In the genomic region with DNA sequence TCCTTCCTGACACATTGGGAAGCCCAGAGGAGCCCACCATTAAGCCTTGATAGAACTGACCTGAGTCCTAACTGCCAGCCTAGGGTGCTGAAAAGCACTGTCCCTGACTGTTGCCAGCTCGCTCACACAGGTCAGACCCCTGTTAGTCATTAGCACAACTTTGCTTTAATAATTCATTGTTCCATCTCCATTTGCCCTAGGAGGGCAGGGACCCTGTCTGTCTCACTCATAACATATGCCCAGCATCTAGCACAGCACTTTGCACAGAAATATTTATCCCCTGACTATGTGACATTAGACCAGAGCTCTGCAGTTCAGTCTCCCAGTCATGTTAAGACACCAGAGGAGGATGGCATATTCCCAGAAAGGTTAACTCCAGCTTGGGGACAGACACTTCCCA, we compare ENCODE assay signal across 20 cellular contexts.
DNase-seq lines count a peak whose midpoint lies in the region; ATAC-seq and TF ChIP-seq lines count a peak whose summit lies in the region.
"Had no signal": no experiment of that assay in that cellular context is flagged by ENCODE, and none has a peak within 500 bp of the region (broad histone marks: within the 10 kb centered on the region; RNA-seq: fewer than 3 reads in every experiment).

No MANE protein-coding gene starts in this region.

- no peaks in the 10 kb centered on the region for H3K79me1 ChIP-seq in mesenchymal stem cell (replicated peaks; ENCODE audit: low read length, poor library complexity, severe bottlenecking)

- H3K36me3 Mint-ChIP-seq in MCF 10A (ENCODE audit: insufficient read depth, unreplicated experiment) (peaks cover 75% of the 10 kb centered on the region), type B pancreatic cell (peaks cover 23% of the 10 kb centered on the region)
- H3K36me3 Mint-ChIP-seq: IgD-negative memory B cell had no signal

- CTCF ChIA-PET in MCF 10A (lab: Yijun Ruan, JAX) (interaction anchor here (0.6 kb wide), 1 partner anchor 23 kb away, joined by 3 read pairs; no protein-coding TSS in a partner anchor), mammary epithelial cell (lab: Charles Lee; ENCODE audit: low non-redundant PET) (no interaction called here)

- H3K27ac ChIP-seq in mammary epithelial cell (ENCODE audit: insufficient read depth, low read depth, low read length) (no peak overlapping the region), adrenal gland (peak overlapping the region in 3 of 5 donors; percentile 55 to 63 (median 56)), mesenchymal stem cell (ENCODE audit: low read length, poor library complexity, severe bottlenecking) (peak overlapping the region; percentile 4)
- H3K27ac ChIP-seq: foreskin keratinocyte had no signal

- H3K9me3 Mint-ChIP-seq in MCF 10A (ENCODE audit: unreplicated experiment) (no peaks in the 10 kb centered on the region), type B pancreatic cell (no peaks in the 10 kb centered on the region)
- H3K9me3 Mint-ChIP-seq: activated T-cell treated with anti-CD3 and anti-CD28 coated beads, Interleukin-2, amount 50 U/mL, for 24 hours; IgD-negative memory B cell; stimulated activated naive CD8-positive, alpha-beta T cell treated with anti-CD3 and anti-CD28 coated beads, Interleukin-15, Interleukin-2, amounts not matched to agents 100 ng/mL and 50 ng/mL, for 24 hours had no signal

- H3K27me3 ChIP-seq in mammary epithelial cell (ENCODE audit: insufficient read depth, low read length) (no peaks in the 10 kb centered on the region), adrenal gland (no peaks in the 10 kb centered on the region), mesenchymal stem cell (ENCODE audit: control insufficient read depth in 1 of 2, insufficient read depth in 1 of 2, low read length in 2 of 2) (no peaks in the 10 kb centered on the region)
- H3K27me3 ChIP-seq: foreskin keratinocyte, MG63, transverse colon had no signal

- no peak for TF ChIP-seq POLR2A in adrenal gland (IDR thresholded peaks at IDR 0.05)

- H3K23ac ChIP-seq in mesenchymal stem cell (ENCODE audit: low read length in 2 of 2): no peak overlapping the region

- H3K27me3 Mint-ChIP-seq in MCF 10A (ENCODE audit: insufficient read depth, unreplicated experiment): no peaks in the 10 kb centered on the region
- H3K27me3 Mint-ChIP-seq in type B pancreatic cell: no peaks in the 10 kb centered on the region
- H3K27me3 Mint-ChIP-seq: activated T-cell treated with anti-CD3 and anti-CD28 coated beads, Interleukin-2, amount 50 U/mL, for 24 hours; stimulated activated naive CD8-positive, alpha-beta T cell treated with anti-CD3 and anti-CD28 coated beads, Interleukin-15, Interleukin-2, amounts not matched to agents 100 ng/mL and 50 ng/mL, for 24 hours had no signal

- H3K4me3 ChIP-seq in mammary epithelial cell (replicated peaks in 1 of 3; ENCODE audit: insufficient read depth in 1 of 3, low read depth in 2 of 3, low read length in 3 of 3) (no peak overlapping the region), adrenal gland (no peak overlapping the region), mesenchymal stem cell (ENCODE audit: insufficient read depth in 1 of 2, low read depth in 1 of 2, low read length in 2 of 2) (peak overlapping the region in 1 of 2 experiments; percentile 1)
- H3K4me3 ChIP-seq: MG63, transverse colon had no signal

- H2AFZ ChIP-seq in mammary epithelial cell (ENCODE audit: low read depth, low read length) (no peak overlapping the region), mesenchymal stem cell (ENCODE audit: low read depth, low read length) (no peak overlapping the region)

- H3K9me3 ChIP-seq in mammary epithelial cell (replicated peaks; ENCODE audit: insufficient read depth, low read length) (no peaks in the 10 kb centered on the region), adrenal gland (replicated peaks in 1 of 3) (no peaks in the 10 kb centered on the region), mesenchymal stem cell (ENCODE audit: control insufficient read depth, low read length) (no peaks in the 10 kb centered on the region)
- H3K9me3 ChIP-seq: MG63, transverse colon had no signal

- no peak overlapping the region for H4K8ac ChIP-seq in mesenchymal stem cell (ENCODE audit: low read length)

- peak overlapping the region in 1 of 2 experiments; percentile 28 for H3K18ac ChIP-seq in mesenchymal stem cell (ENCODE audit: low read depth in 1 of 2, low read length in 2 of 2)

- H3K14ac ChIP-seq in mesenchymal stem cell (ENCODE audit: low read length in 2 of 2): peak overlapping the region in 1 of 2 experiments; percentile 44

- dilution Hi-C loops in mammary epithelial cell (cut with HindIII; ENCODE audit: low sequenced_read_pairs): no loop called here

- DNase-seq in MCF 10A (ENCODE audit: unreplicated experiment) (no peak), mammary epithelial cell (no peak), adrenal gland (no peak), mesenchymal stem cell (no peak), type B pancreatic cell (ENCODE audit: extremely low spot score, unreplicated experiment) (no peak), cerebellar nuclear complex (lab: John Stamatoyannopoulos, UW) (no peak), DMS153 treated with DMSO at 0.1 percent for 48 hours (lab: John Stamatoyannopoulos, UW; ENCODE audit: unreplicated experiment) (no peak)
- DNase-seq: activated naive CD4-positive, alpha-beta T cell; activated T-cell treated with anti-CD3 and anti-CD28 coated beads, Interleukin-2, amount 50 U/mL, for 24 hours; foreskin keratinocyte; hippocampal formation; MG63; NCI-H1436; occipital lobe; stimulated activated CD4-positive, alpha-beta T cell treated with anti-CD3 and anti-CD28 coated beads, Interleukin-12 subunit alpha, Interleukin-12 subunit beta, amount 100 ng/mL, for 4 hours had no signal

- peaks cover 98% of the 10 kb centered on the region for H3K79me2 ChIP-seq in mammary epithelial cell (ENCODE audit: insufficient read depth, low read length)

- no peak overlapping the region for H2BK5ac ChIP-seq in mesenchymal stem cell (ENCODE audit: low read depth, low read length, poor library complexity, severe bottlenecking)

- intact Hi-C loops in MCF 10A (cut with micrococcal nuclease): no loop called here
- intact Hi-C loops in mammary epithelial cell (cut with micrococcal nuclease): no loop called here
- intact Hi-C loops in adrenal gland (cut with DNase I): no loop called here

- no peak overlapping the region for H2BK120ac ChIP-seq in mesenchymal stem cell (ENCODE audit: low read depth, low read length)

- peaks cover 19% of the 10 kb centered on the region for H4K20me1 ChIP-seq in mammary epithelial cell (ENCODE audit: insufficient read depth, low read length)

- ATAC-seq in GM21367 (IDR thresholded peaks at IDR 0.05; ENCODE audit: unreplicated experiment): no peak
- ATAC-seq: foreskin keratinocyte, Panc1 had no signal

- WGBS in mammary epithelial cell (ENCODE audit: low coverage, missing lambda C conversion rate): 88% methylated on average over 1 of the region's 1 CpG
- WGBS in adrenal gland, 4 donors: 44 to 80% (median 58%) methylated on average over 1 of the region's 1 CpG
- 82% methylated on average over 1 of the region's 1 CpG for WGBS in mesenchymal stem cell

- H3K4me3 Mint-ChIP-seq in MCF 10A (ENCODE audit: unreplicated experiment) (no peak overlapping the region), type B pancreatic cell (peak overlapping the region; percentile 34)
- H3K4me3 Mint-ChIP-seq: activated T-cell treated with anti-CD3 and anti-CD28 coated beads, Interleukin-2, amount 50 U/mL, for 24 hours; IgD-negative memory B cell; stimulated activated naive CD8-positive, alpha-beta T cell treated with anti-CD3 and anti-CD28 coated beads, Interleukin-15, Interleukin-2, amounts not matched to agents 100 ng/mL and 50 ng/mL, for 24 hours had no signal

- peaks cover 37% of the 10 kb centered on the region for H3K4me1 ChIP-seq in mammary epithelial cell (ENCODE audit: insufficient read depth, low read length)
- H3K4me1 ChIP-seq in adrenal gland (replicated peaks in 1 of 2): peaks cover 31 to 50% of the 10 kb centered on the region in 2 donors
- H3K4me1 ChIP-seq in mesenchymal stem cell (ENCODE audit: control insufficient read depth, insufficient read depth, low read depth, low read length): peaks cover 61% of the 10 kb centered on the region

- POLR2A ChIA-PET in MCF 10A (lab: Yijun Ruan, JAX): interaction anchor here (0.5 kb wide), 1 partner anchor 34 kb away, joined by 3 read pairs; no protein-coding TSS in a partner anchor

- H3K9ac ChIP-seq in mammary epithelial cell (ENCODE audit: insufficient read depth, low read length): no peak overlapping the region
- H3K9ac ChIP-seq in mesenchymal stem cell (ENCODE audit: low read length): peak overlapping the region; percentile 9

- H3K4ac ChIP-seq in mesenchymal stem cell (ENCODE audit: low read depth in 1 of 2, low read length in 2 of 2): peak overlapping the region in 1 of 2 experiments; percentile 2

- H2AK5ac ChIP-seq in mesenchymal stem cell (ENCODE audit: low read length, severe bottlenecking): no peak overlapping the region

- peak overlapping the region in 1 of 2 experiments; percentile 15 for H2BK12ac ChIP-seq in mesenchymal stem cell (ENCODE audit: low read length in 2 of 2)

- no peak overlapping the region for H4K91ac ChIP-seq in mesenchymal stem cell (ENCODE audit: low read length)

- no peak overlapping the region for H2BK15ac ChIP-seq in mesenchymal stem cell (ENCODE audit: low read depth, poor library complexity, severe bottlenecking)

- H3K36me3 ChIP-seq in mammary epithelial cell (ENCODE audit: insufficient read depth, low read length) (peaks cover 8% of the 10 kb centered on the region), adrenal gland (replicated peaks in 1 of 2) (no peaks in the 10 kb centered on the region), mesenchymal stem cell (ENCODE audit: control insufficient read depth in 1 of 2, insufficient read depth in 2 of 2, low read depth in 1 of 2, low read length in 2 of 2) (peaks cover 50% of the 10 kb centered on the region in 2 experiments)
- H3K36me3 ChIP-seq: transverse colon had no signal

- peak overlapping the region; percentile 36 for H3K27ac Mint-ChIP-seq in MCF 10A (ENCODE audit: low read depth, unreplicated experiment)
- H3K27ac Mint-ChIP-seq in type B pancreatic cell: peak overlapping the region; percentile 90
- H3K27ac Mint-ChIP-seq: activated T-cell treated with anti-CD3 and anti-CD28 coated beads, Interleukin-2, amount 50 U/mL, for 24 hours; IgD-negative memory B cell; stimulated activated naive CD8-positive, alpha-beta T cell treated with anti-CD3 and anti-CD28 coated beads, Interleukin-15, Interleukin-2, amounts not matched to agents 100 ng/mL and 50 ng/mL, for 24 hours had no signal

- in situ Hi-C loops in mammary epithelial cell (cut with MboI; ENCODE audit: low sequenced_read_pairs in 2 of 2): no loop called here

- H3K4me2 ChIP-seq in mammary epithelial cell (ENCODE audit: insufficient read depth, low read depth, low read length): no peak overlapping the region
- H3K4me2 ChIP-seq in mesenchymal stem cell (ENCODE audit: low read length, poor library complexity, severe bottlenecking): no peak overlapping the region

- H3K4me1 Mint-ChIP-seq in MCF 10A (ENCODE audit: insufficient read depth, unreplicated experiment): peaks cover 34% of the 10 kb centered on the region
- H3K4me1 Mint-ChIP-seq in type B pancreatic cell (ENCODE audit: unreplicated experiment): peaks cover 43% of the 10 kb centered on the region

- TF ChIP-seq CTCF in MCF 10A (IDR thresholded peaks at IDR 0.05; ENCODE audit: unreplicated experiment) (no peak), mammary epithelial cell (conservative IDR thresholded peaks at IDR 0.05 in 1 of 2, IDR thresholded peaks at IDR 0.05 in 1 of 2; ENCODE audit: extremely low read depth in 1 of 2, insufficient read depth in 1 of 2, low read depth in 1 of 2, low read length in 2 of 2) (no peak), adrenal gland (IDR thresholded peaks at IDR 0.05) (no peak), type B pancreatic cell (conservative IDR thresholded peaks at IDR 0.05) (no peak)

- BruUV-seq in MCF 10A (replicated peaks; lab: Mats Ljungman, UMichigan): no TSS peak
- BruUV-seq in mammary epithelial cell (replicated peaks; lab: Mats Ljungman, UMichigan): no TSS peak
